ENCODE assay signal across 23 cellular contexts in genomic region chr4:73396993-73397972, GRCh38. TPM values are rescaled to one million over a fixed set of nuclear protein-coding genes. Genes with fewer than 3 reads are reported as not detected.
DNase-seq lines count a peak whose midpoint lies in the region; ATAC-seq, FAIRE-seq and TF ChIP-seq lines count a peak whose summit lies in the region.
"Had no signal": no experiment of that assay in that cellular context is flagged by ENCODE, and none has a peak within 500 bp of the region (broad histone marks: within the 10 kb centered on the region; RNA-seq: fewer than 3 reads in every experiment).

No MANE protein-coding gene starts in this region.

- H3K27ac ChIP-seq in ectodermal cell (ENCODE audit: insufficient read depth, low read depth, low read length, poor library complexity, severe bottlenecking) (peak overlapping the region; percentile 42), HepG2 (ENCODE audit: extremely low read length, insufficient read depth, low read length) (peak overlapping the region; percentile 72), neural progenitor cell (peak overlapping the region; percentile 23), coronary artery (no peak overlapping the region)

- H3K27ac Mint-ChIP-seq in neural progenitor cell = no peak overlapping the region
- H3K27ac Mint-ChIP-seq in activated CD4-positive, alpha-beta T cell treated with anti-CD3 and anti-CD28 coated beads for 36 hours = no peak overlapping the region
- H3K27ac Mint-ChIP-seq: CD4-positive, alpha-beta memory T cell had no signal

- POLR2A ChIA-PET in HepG2 (lab: Yijun Ruan, JAX) = interaction anchor here (0.9 to 3.5 kb wide), 7 partner anchors 9 to 56 kb away, joined by 3 to 21 read pairs (median 5); no protein-coding TSS in a partner anchor
- POLR2A ChIA-PET in activated CD4-positive, alpha-beta T cell treated with anti-CD3 and anti-CD28 coated beads for 36 hours (lab: Charles Lee) = no interaction called here

- no peak for TF ChIP-seq POLR2A in HepG2 (IDR thresholded peaks at IDR 0.05; ENCODE audit: insufficient read depth in 1 of 2, low read depth in 2 of 2, low read length in 2 of 2)

- no TSS peak for BruUV-seq in HepG2 (replicated peaks; lab: Mats Ljungman, UMichigan)

- H3K4me3 ChIP-seq in ectodermal cell (ENCODE audit: insufficient read depth, low read depth, low read length) (no peak overlapping the region), HepG2 (replicated peaks in 1 of 3; ENCODE audit: insufficient read depth in 1 of 3, low read depth in 2 of 3, low read length in 3 of 3) (no peak overlapping the region; a peak in 1 of 6 replicates), neural progenitor cell (no peak overlapping the region), coronary artery (no peak overlapping the region)
- H3K4me3 ChIP-seq: GM12878 had no signal

- peak; percentile 69 for DNase-seq in HepG2 (ENCODE audit: low spot score)
- peak; percentile 33 for DNase-seq in neural progenitor cell (ENCODE audit: low spot score)
- DNase-seq in renal cortical epithelial cell (ENCODE audit: low read depth) = peak; percentile 22
- no peak for DNase-seq in coronary artery (ENCODE audit: low spot score)
- DNase-seq in activated CD4-positive, alpha-beta T cell treated with anti-CD3 and anti-CD28 coated beads for 36 hours = no peak
- DNase-seq: C1 segment of cervical spinal cord; Calu3; CD4-positive, alpha-beta memory T cell; COR-L47; DMS53; DND-41; H7; HCEC 1CT had no signal

- H3K27me3 ChIP-seq in ectodermal cell (ENCODE audit: control insufficient read depth, insufficient read depth, low read length, poor library complexity, severe bottlenecking) (no peaks in the 10 kb centered on the region), HepG2 (ENCODE audit: control insufficient read depth in 1 of 2, insufficient read depth in 2 of 2, low read length in 2 of 2) (no peaks in the 10 kb centered on the region), neural progenitor cell (no peaks in the 10 kb centered on the region)

- WGBS in ectodermal cell, 2 experiments = 91 to 92% methylated on average over 5 of the region's 5 CpGs
- 68% methylated on average over 5 of the region's 5 CpGs for WGBS in HepG2 (ENCODE audit: low lambda C conversion rate)

- H3K79me2 ChIP-seq in HepG2 (ENCODE audit: insufficient read depth, low read length) (peaks cover 9% of the 10 kb centered on the region), neural progenitor cell (ENCODE audit: low read depth) (no peaks in the 10 kb centered on the region)

- H3K4me1 ChIP-seq in ectodermal cell (ENCODE audit: control insufficient read depth, insufficient read depth, low read length) = peaks cover 4% of the 10 kb centered on the region
- H3K4me1 ChIP-seq in HepG2 (ENCODE audit: insufficient read depth, low read length) = peaks cover 94% of the 10 kb centered on the region
- H3K4me1 ChIP-seq in neural progenitor cell = peaks cover 20% of the 10 kb centered on the region

- no peaks in the 10 kb centered on the region for H3K27me3 Mint-ChIP-seq in neural progenitor cell (ENCODE audit: insufficient read depth, low read depth)
- H3K27me3 Mint-ChIP-seq in activated CD4-positive, alpha-beta T cell treated with anti-CD3 and anti-CD28 coated beads for 36 hours = peaks cover 6% of the 10 kb centered on the region

- no peak overlapping the region for H2AFZ ChIP-seq in HepG2 (ENCODE audit: low read length)
- H2AFZ ChIP-seq in neural progenitor cell (replicated peaks) = no peak overlapping the region

- H3K4me2 ChIP-seq in HepG2 (ENCODE audit: low read depth, low read length) = peak overlapping the region; percentile 51
- H3K4me2 ChIP-seq in neural progenitor cell = peak overlapping the region; percentile 52

- H3K9me3 Mint-ChIP-seq in neural progenitor cell = no peaks in the 10 kb centered on the region
- H3K9me3 Mint-ChIP-seq in activated CD4-positive, alpha-beta T cell treated with anti-CD3 and anti-CD28 coated beads for 36 hours (ENCODE audit: low read depth) = no peaks in the 10 kb centered on the region
- H3K9me3 Mint-ChIP-seq: CD4-positive, alpha-beta memory T cell had no signal

- no peaks in the 10 kb centered on the region for H4K20me1 ChIP-seq in HepG2 (ENCODE audit: insufficient read depth, low read length)
- no peaks in the 10 kb centered on the region for H4K20me1 ChIP-seq in neural progenitor cell (ENCODE audit: low read depth)

- peak; percentile 8 for FAIRE-seq in HepG2 (lab: Jason Lieb, UNC)
- FAIRE-seq: G401.6, GM12878, GM19239, H1 had no signal

- CTCF ChIA-PET in HepG2 (lab: Yijun Ruan, JAX; ENCODE audit: low intra/inter-chr PET ratio, low total read pairs) = interaction anchor here (0.7 kb wide), 1 partner anchor 49 kb away, joined by 3 read pairs; no protein-coding TSS in a partner anchor
- CTCF ChIA-PET in activated CD4-positive, alpha-beta T cell treated with anti-CD3 and anti-CD28 coated beads for 36 hours (lab: Charles Lee) = interaction anchor here (0.6 to 0.9 kb wide), 2 partner anchors 16 to 49 kb away, joined by 3 read pairs; no protein-coding TSS in a partner anchor

- peaks cover 3% of the 10 kb centered on the region for H3F3A ChIP-seq in neural progenitor cell (ENCODE audit: low read depth)

- no peak overlapping the region for H3K4me3 Mint-ChIP-seq in neural progenitor cell
- no peak overlapping the region for H3K4me3 Mint-ChIP-seq in activated CD4-positive, alpha-beta T cell treated with anti-CD3 and anti-CD28 coated beads for 36 hours
- H3K4me3 Mint-ChIP-seq: CD4-positive, alpha-beta memory T cell had no signal

- H3K9me3 ChIP-seq in ectodermal cell (ENCODE audit: control insufficient read depth, low read length) (no peaks in the 10 kb centered on the region), HepG2 (ENCODE audit: low read length) (no peaks in the 10 kb centered on the region), neural progenitor cell (ENCODE audit: low read depth) (no peaks in the 10 kb centered on the region)

- TF ChIP-seq EP300 in HepG2 (IDR thresholded peaks at IDR 0.05; ENCODE audit: low read depth in 2 of 2, low read length in 2 of 2) (peak in 1 of 2 experiments; percentile 88; a peak in 2 of 4 replicates), HepG2 (CRISPR knock-in tag; IDR thresholded peaks at IDR 0.05; ENCODE audit: borderline replicate concordance) (no peak)

- no peak for TF ChIP-seq CTCF in HepG2 (CRISPR knock-in tag; IDR thresholded peaks at IDR 0.05)
- no peak for TF ChIP-seq CTCF in neural progenitor cell (IDR thresholded peaks at IDR 0.05)
- TF ChIP-seq CTCF in coronary artery (IDR thresholded peaks at IDR 0.05) = no peak

- intact Hi-C loops in HepG2 (cut with micrococcal nuclease; ENCODE audit: unreplicated experiment) = loop anchor here (5.0 kb wide), 1 partner anchor 35 kb away; no protein-coding TSS in a partner anchor
- intact Hi-C loops in activated CD4-positive, alpha-beta T cell treated with anti-CD3 and anti-CD28 coated beads for 36 hours (cut with DNase I, micrococcal nuclease) = no loop called here

- ATAC-seq in HepG2 = peak; percentile 73
- no peak for ATAC-seq in GM21381 (IDR thresholded peaks at IDR 0.05; ENCODE audit: unreplicated experiment)
- ATAC-seq in activated CD4-positive, alpha-beta T cell treated with anti-CD3 and anti-CD28 coated beads for 36 hours = no peak
- no peak for ATAC-seq in GM21576 (IDR thresholded peaks at IDR 0.05; ENCODE audit: unreplicated experiment)
- ATAC-seq: GM12878 had no signal

- H3K4me1 Mint-ChIP-seq in neural progenitor cell = peaks cover 11% of the 10 kb centered on the region
- H3K4me1 Mint-ChIP-seq in activated CD4-positive, alpha-beta T cell treated with anti-CD3 and anti-CD28 coated beads for 36 hours = no peaks in the 10 kb centered on the region
- H3K4me1 Mint-ChIP-seq: CD4-positive, alpha-beta memory T cell had no signal

- H3K36me3 Mint-ChIP-seq in neural progenitor cell = no peaks in the 10 kb centered on the region
- H3K36me3 Mint-ChIP-seq in activated CD4-positive, alpha-beta T cell treated with anti-CD3 and anti-CD28 coated beads for 36 hours (ENCODE audit: low read depth) = no peaks in the 10 kb centered on the region
- H3K36me3 Mint-ChIP-seq: CD4-positive, alpha-beta memory T cell had no signal

- H3K36me3 ChIP-seq in ectodermal cell (ENCODE audit: control insufficient read depth, insufficient read depth, low read length) (no peaks in the 10 kb centered on the region), HepG2 (replicated peaks in 1 of 2; ENCODE audit: control insufficient read depth in 1 of 2, insufficient read depth in 2 of 2, low read length in 2 of 2) (no peaks in the 10 kb centered on the region), neural progenitor cell (no peaks in the 10 kb centered on the region)

- peak overlapping the region; percentile 49 for H3K9ac ChIP-seq in HepG2 (ENCODE audit: insufficient read depth, low read depth, low read length)
- H3K9ac ChIP-seq in neural progenitor cell = no peak overlapping the region

- in situ Hi-C loops in HepG2 (cut with HindIII; ENCODE audit: extremely low pct_ligation_motif_present, low pct_unique_long_range_greater_than_20kb) = no loop called here

- TF ChIP-seq RAD21 in HepG2 (CRISPR knock-in tag; IDR thresholded peaks at IDR 0.05) = no peak

RNA-seq across cellular contexts. Expression of gene ALB, which starts 6.8 kb away (rescaled TPM):
- not detected for polyA plus RNA-seq in ectodermal cell (2013, experiment 1 of 4)
- not detected for polyA plus RNA-seq in ectodermal cell (2013, experiment 2 of 4)
- 0.59 TPM for polyA plus RNA-seq in ectodermal cell (2013, experiment 3 of 4)
- 0.32 TPM for polyA plus RNA-seq in ectodermal cell (2013, experiment 4 of 4)
- total RNA-seq in HepG2 (2016; rRNA removed; fragmentation: Illumina TruSeq; extraction: Trizol) = 10,101 and 22,625 TPM in 2 replicates
- 1,763 and 1,983 TPM in 2 replicates for total RNA-seq in HepG2 (2016; cell fraction: cytosol; rRNA removed; fragmentation: Illumina TruSeq; extraction: Trizol; ENCODE audit: low read depth)
- 10,071 and 21,691 TPM in 2 replicates for total RNA-seq in HepG2 (2016; cell fraction: insoluble cytoplasmic fraction; rRNA removed; fragmentation: Illumina TruSeq; extraction: Trizol)
- total RNA-seq in HepG2 (2016; cell fraction: membrane; rRNA removed; fragmentation: Illumina TruSeq; extraction: Trizol) = 2,665 and 3,098 TPM in 2 replicates
- 14,455 and 17,797 TPM in 2 replicates for total RNA-seq in HepG2 (2016; cell fraction: nucleus; rRNA removed; fragmentation: Illumina TruSeq; extraction: Trizol)
- 22,205 and 22,259 TPM in 2 replicates for polyA plus RNA-seq in HepG2 (2011; rRNA removed)
- polyA plus RNA-seq in HepG2 (2011; cell fraction: cytosol; rRNA removed) = 10,343 and 19,758 TPM in 2 replicates
- polyA plus RNA-seq in HepG2 (2011; cell fraction: nucleus; rRNA removed) = 4,838 and 7,133 TPM in 2 replicates
- polyA plus RNA-seq in HepG2 (2012) = 30,113 and 41,157 TPM in 2 replicates
- 1,641 and 1,730 TPM in 2 replicates for polyA plus RNA-seq in HepG2 (2016; cell fraction: cytosol; fragmentation: Illumina TruSeq; extraction: Trizol; ENCODE audit: low read depth)
- 9,271 and 9,564 TPM in 2 replicates for polyA plus RNA-seq in HepG2 (2016; cell fraction: insoluble cytoplasmic fraction; fragmentation: Illumina TruSeq; extraction: Trizol; ENCODE audit: low read depth)
- 1,898 and 2,256 TPM in 2 replicates for polyA plus RNA-seq in HepG2 (2016; cell fraction: membrane; fragmentation: Illumina TruSeq; extraction: Trizol; ENCODE audit: low read depth)
- 21,168 and 22,798 TPM in 2 replicates for polyA plus RNA-seq in HepG2 (2016; cell fraction: nucleus; fragmentation: Illumina TruSeq; extraction: Trizol; ENCODE audit: insufficient read depth, low read depth)
- 2.4 and 3,693 TPM in 2 replicates for polyA minus RNA-seq in HepG2 (2011; rRNA and poly(A)+ RNA removed; ENCODE audit: low replicate concordance)
- polyA minus RNA-seq in HepG2 (2011; cell fraction: cytosol; rRNA and poly(A)+ RNA removed) = 6,095 and 10,549 TPM in 2 replicates
- polyA minus RNA-seq in HepG2 (2011; cell fraction: nucleus; rRNA and poly(A)+ RNA removed) = 3,995 and 8,747 TPM in 2 replicates
- total RNA-seq in neural progenitor cell (ENCODE audit: low replicate concordance) = 0.09 and 0.96 TPM in 2 replicates
- not detected in 2 replicates for total RNA-seq in renal cortical epithelial cell
- total RNA-seq in activated CD4-positive, alpha-beta T cell treated with anti-CD3 and anti-CD28 coated beads for 36 hours = not detected
- total RNA-seq: A172; A673; Calu3; CD4-positive, alpha-beta memory T cell; H1 had no signal
- polyA plus RNA-seq: BJ; CD4-positive, alpha-beta memory T cell had no signal

RNA-seq across cellular contexts. Expression of gene AFP, which starts 38.7 kb away (rescaled TPM):
- polyA plus RNA-seq in ectodermal cell (2013, experiment 1 of 4) = 2.7 TPM
- 2.4 TPM for polyA plus RNA-seq in ectodermal cell (2013, experiment 2 of 4)
- 7.8 TPM for polyA plus RNA-seq in ectodermal cell (2013, experiment 3 of 4)
- polyA plus RNA-seq in ectodermal cell (2013, experiment 4 of 4) = 6.3 TPM
- total RNA-seq in HepG2 (2016; rRNA removed; fragmentation: Illumina TruSeq; extraction: Trizol) (4,406 and 9,434 TPM in 2 replicates), neural progenitor cell (ENCODE audit: low replicate concordance) (0.62 TPM in 1 of 2 replicates, not detected in the other), renal cortical epithelial cell (0.75 and 1.2 TPM in 2 replicates)
- 859 and 984 TPM in 2 replicates for total RNA-seq in HepG2 (2016; cell fraction: cytosol; rRNA removed; fragmentation: Illumina TruSeq; extraction: Trizol; ENCODE audit: low read depth)
- 4,328 and 8,879 TPM in 2 replicates for total RNA-seq in HepG2 (2016; cell fraction: insoluble cytoplasmic fraction; rRNA removed; fragmentation: Illumina TruSeq; extraction: Trizol)
- total RNA-seq in HepG2 (2016; cell fraction: membrane; rRNA removed; fragmentation: Illumina TruSeq; extraction: Trizol) = 1,470 and 1,653 TPM in 2 replicates
- 6,106 and 7,724 TPM in 2 replicates for total RNA-seq in HepG2 (2016; cell fraction: nucleus; rRNA removed; fragmentation: Illumina TruSeq; extraction: Trizol)
- polyA plus RNA-seq in HepG2 (2011; rRNA removed) = 12,657 and 13,105 TPM in 2 replicates
- polyA plus RNA-seq in HepG2 (2011; cell fraction: cytosol; rRNA removed) = 10,032 and 12,863 TPM in 2 replicates
- polyA plus RNA-seq in HepG2 (2011; cell fraction: nucleus; rRNA removed) = 3,859 and 4,411 TPM in 2 replicates
- 15,767 and 21,683 TPM in 2 replicates for polyA plus RNA-seq in HepG2 (2012)
- 881 and 929 TPM in 2 replicates for polyA plus RNA-seq in HepG2 (2016; cell fraction: cytosol; fragmentation: Illumina TruSeq; extraction: Trizol; ENCODE audit: low read depth)
- polyA plus RNA-seq in HepG2 (2016; cell fraction: insoluble cytoplasmic fraction; fragmentation: Illumina TruSeq; extraction: Trizol; ENCODE audit: low read depth) = 4,042 and 4,098 TPM in 2 replicates
- 1,126 and 1,308 TPM in 2 replicates for polyA plus RNA-seq in HepG2 (2016; cell fraction: membrane; fragmentation: Illumina TruSeq; extraction: Trizol; ENCODE audit: low read depth)
- polyA plus RNA-seq in HepG2 (2016; cell fraction: nucleus; fragmentation: Illumina TruSeq; extraction: Trizol; ENCODE audit: insufficient read depth, low read depth) = 10,518 and 11,638 TPM in 2 replicates
- 1.4 and 2,561 TPM in 2 replicates for polyA minus RNA-seq in HepG2 (2011; rRNA and poly(A)+ RNA removed; ENCODE audit: low replicate concordance)
- 2,774 and 4,050 TPM in 2 replicates for polyA minus RNA-seq in HepG2 (2011; cell fraction: cytosol; rRNA and poly(A)+ RNA removed)
- 1,510 and 2,631 TPM in 2 replicates for polyA minus RNA-seq in HepG2 (2011; cell fraction: nucleus; rRNA and poly(A)+ RNA removed)
- total RNA-seq in activated CD4-positive, alpha-beta T cell treated with anti-CD3 and anti-CD28 coated beads for 36 hours = not detected
- total RNA-seq: A673; Calu3; CD4-positive, alpha-beta memory T cell had no signal
- polyA plus RNA-seq: CD4-positive, alpha-beta memory T cell; GM12878 had no signal

Comparison
In these comparisons a context has a peak if more than half of its experiments do, and no peak if none do; other contexts are left out.
1. H3K27ac ChIP-seq: peak in ectodermal cell (single experiment), HepG2 (single experiment) and neural progenitor cell (single experiment); none in coronary artery (0 of 2).
2. DNase-seq: peak in HepG2 (single experiment), neural progenitor cell (single experiment) and renal cortical epithelial cell (single experiment); none in coronary artery (single experiment) and activated CD4-positive, alpha-beta T cell treated with anti-CD3 and anti-CD28 coated beads for 36 hours (single experiment).
3. RNA of gene ALB, which starts 6.8 kb away (total RNA-seq): 1,763 to 22,625 TPM in HepG2; not detected in renal cortical epithelial cell, 0.09 to 0.96 TPM in neural progenitor cell and not detected in activated CD4-positive, alpha-beta T cell treated with anti-CD3 and anti-CD28 coated beads for 36 hours; every median in the first group is over 100 times any median in the second.
4. RNA of gene AFP, which starts 38.7 kb away (total RNA-seq): 859 to 9,434 TPM in HepG2; 0.75 to 1.2 TPM in renal cortical epithelial cell, 0.62 TPM in neural progenitor cell and not detected in activated CD4-positive, alpha-beta T cell treated with anti-CD3 and anti-CD28 coated beads for 36 hours; every median in the first group is over 100 times any median in the second.